In genomic region chr1:64136749-64137568, GRCh38 we compare ENCODE assay signal across 8 cellular contexts.
DNase-seq lines count a peak whose midpoint lies in the region; ATAC-seq, FAIRE-seq and TF ChIP-seq lines count a peak whose summit lies in the region.

No MANE protein-coding gene starts in this region.

- peaks cover 28% of the 10 kb centered on the region for H3K4me1 Mint-ChIP-seq in osteocyte (ENCODE audit: unreplicated experiment)

- no peak for DNase-seq in D721Med (ENCODE audit: insufficient read length, low spot score)
- peak; percentile 87 for DNase-seq in Karpas-422
- DNase-seq in RKO (ENCODE audit: low spot score) = peak; percentile 63
- peak; percentile 24 for DNase-seq in activated T-helper 9 cell treated with anti-CD3 and anti-CD28 coated beads, Interleukin-2, amount 50 U/mL, for 16 hours (ENCODE audit: low read depth)
- DNase-seq in foreskin melanocyte = peak; percentile 59
- peak; percentile 92 for DNase-seq in osteocyte (ENCODE audit: extremely low spot score, unreplicated experiment)
- DNase-seq in transverse colon = peak; percentile 80

- H3K4me2 ChIP-seq in Karpas-422 (ENCODE audit: low read depth, low read length, poor library complexity, severe bottlenecking) = no peak overlapping the region

- intact Hi-C loops in transverse colon (cut with DNase I; ENCODE audit: low total_unique reads) = loop anchor here (2.0 kb wide), 1 partner anchor 362 kb away; the partner anchor contains the start of gene ROR1

- no peaks in the 10 kb centered on the region for H3K9me3 ChIP-seq in Karpas-422 (ENCODE audit: low read length)
- no peaks in the 10 kb centered on the region for H3K9me3 ChIP-seq in transverse colon

- peak; percentile 84 for FAIRE-seq in D721Med (lab: Jason Lieb, UNC)

- TF ChIP-seq CTCF in D721Med (IDR thresholded peaks at IDR 0.05; ENCODE audit: insufficient read depth, missing control alignments) (peak; percentile 96), osteocyte (IDR thresholded peaks at IDR 0.05) (peak; percentile 95), transverse colon (IDR thresholded peaks at IDR 0.05) (peak; percentile 84 to 91 (median 88))

- H3K4me3 ChIP-seq in Karpas-422 (ENCODE audit: low read length) = no peak overlapping the region
- no peak overlapping the region for H3K4me3 ChIP-seq in transverse colon

- no peaks in the 10 kb centered on the region for H3K36me3 ChIP-seq in Karpas-422 (ENCODE audit: insufficient read depth, low read length)
- H3K36me3 ChIP-seq in transverse colon = no peaks in the 10 kb centered on the region

- no peak overlapping the region for H3K9ac ChIP-seq in Karpas-422 (ENCODE audit: low read length)

- H3K27ac ChIP-seq in Karpas-422 (ENCODE audit: low read length) (no peak overlapping the region), transverse colon (peak overlapping the region in 1 of 4 donors; percentile 30)

- peaks cover 12% of the 10 kb centered on the region for H3K36me3 Mint-ChIP-seq in osteocyte (ENCODE audit: unreplicated experiment)

- H3K27me3 ChIP-seq in Karpas-422 (ENCODE audit: low read length) (no peaks in the 10 kb centered on the region), transverse colon (no peaks in the 10 kb centered on the region)

- no peaks in the 10 kb centered on the region for H3K27me3 Mint-ChIP-seq in osteocyte (ENCODE audit: unreplicated experiment)

- H3K4me1 ChIP-seq in Karpas-422 (ENCODE audit: low read length) (no peaks in the 10 kb centered on the region), transverse colon (peaks cover 0 to 11% (median 0%) of the 10 kb centered on the region in 4 donors)

- peak overlapping the region; percentile 70 for H3K27ac Mint-ChIP-seq in osteocyte (ENCODE audit: unreplicated experiment)

- no peaks in the 10 kb centered on the region for H4K20me1 ChIP-seq in Karpas-422 (ENCODE audit: insufficient read depth, low read depth, low read length)

- peak; percentile 71 for ATAC-seq in GM21390 (IDR thresholded peaks at IDR 0.05; ENCODE audit: unreplicated experiment)

- no peak for TF ChIP-seq POLR2A in transverse colon (IDR thresholded peaks at IDR 0.05)

- no peaks in the 10 kb centered on the region for H3K9me3 Mint-ChIP-seq in osteocyte (ENCODE audit: unreplicated experiment)

- no peaks in the 10 kb centered on the region for H3K9me2 ChIP-seq in Karpas-422 (replicated peaks; ENCODE audit: insufficient read depth, low read length)

- H3K79me2 ChIP-seq in Karpas-422 (ENCODE audit: low read length) = no peaks in the 10 kb centered on the region

- no peak overlapping the region for H3K4me3 Mint-ChIP-seq in osteocyte (ENCODE audit: unreplicated experiment)

- no peak overlapping the region for H2AFZ ChIP-seq in Karpas-422 (ENCODE audit: low read length)

- in situ Hi-C loops in transverse colon (cut with MboI; ENCODE audit: low pct_ligation_motif_present in 1 of 4, low pct_unique_long_range_greater_than_20kb in 1 of 4, low sequenced_read_pairs in 3 of 4) = loop anchor here (10.0 to 25.0 kb wide), 5 partner anchors 98 to 522 kb away; partner anchors contain the start of gene ROR1 (in 1 of the 4)

- no peak for TF ChIP-seq EP300 in transverse colon (IDR thresholded peaks at IDR 0.05; ENCODE audit: low read depth)

- 20 to 45% methylated on average over 5 to 10 of the region's 10 CpGs for WGBS in transverse colon (ENCODE audit: low coverage in 1 of 2), 2 donors
